In genomic region chr1:31588751-31589515, GRCh38 we compare ENCODE assay signal across 8 cellular contexts. TPM values are rescaled to one million over a fixed set of nuclear protein-coding genes. Genes with fewer than 3 reads are reported as not detected.
DNase-seq lines count a peak whose midpoint lies in the region; ATAC-seq and TF ChIP-seq lines count a peak whose summit lies in the region.
"Had no signal": no experiment of that assay in that cellular context is flagged by ENCODE, and none has a peak within 500 bp of the region (broad histone marks: within the 10 kb centered on the region; RNA-seq: fewer than 3 reads in every experiment).

No MANE protein-coding gene starts in this region.

- H3K27me3 Mint-ChIP-seq in mesothelial cell of epicardium (ENCODE audit: low read depth) = no peaks in the 10 kb centered on the region
- peaks cover 28 to 56% of the 10 kb centered on the region in 2 donors for H3K27me3 Mint-ChIP-seq in effector memory CD8-positive, alpha-beta T cell

- WGBS in esophagus squamous epithelium, 2 donors = 32 to 33% methylated on average over 9 to 15 of the region's 62 CpGs

- H3K9me3 Mint-ChIP-seq in mesothelial cell of epicardium = no peaks in the 10 kb centered on the region
- H3K9me3 Mint-ChIP-seq in effector memory CD8-positive, alpha-beta T cell = no peaks in the 10 kb centered on the region
- H3K9me3 Mint-ChIP-seq in activated naive CD4-positive, alpha-beta T cell treated with anti-CD3 and anti-CD28 coated beads, Interleukin-2, amount 50 U/mL, for 72 hours = no peaks in the 10 kb centered on the region

- intact Hi-C loops in Panc1 (cut with micrococcal nuclease; ENCODE audit: unreplicated experiment) (no loop called here), esophagus squamous epithelium (cut with DNase I) (no loop called here), upper lobe of right lung (cut with DNase I) (no loop called here)

- peaks cover 13% of the 10 kb centered on the region for H3K36me3 Mint-ChIP-seq in mesothelial cell of epicardium
- H3K36me3 Mint-ChIP-seq in effector memory CD8-positive, alpha-beta T cell (ENCODE audit: insufficient read depth) = no peaks in the 10 kb centered on the region
- no peaks in the 10 kb centered on the region for H3K36me3 Mint-ChIP-seq in activated naive CD4-positive, alpha-beta T cell treated with anti-CD3 and anti-CD28 coated beads, Interleukin-2, amount 50 U/mL, for 72 hours

- DNase-seq in Panc1 (ENCODE audit: low read depth, low spot score) (no peak), esophagus squamous epithelium (lab: John Stamatoyannopoulos, UW) (no peak), mesothelial cell of epicardium (ENCODE audit: low spot score in 2 of 2, unreplicated experiment in 2 of 2) (peak in 1 of 2 experiments; percentile 47), upper lobe of right lung (peak; percentile 83), ureter (ENCODE audit: low spot score) (no peak)
- DNase-seq in effector memory CD8-positive, alpha-beta T cell = no peak
- no peak for DNase-seq in activated naive CD4-positive, alpha-beta T cell treated with anti-CD3 and anti-CD28 coated beads, Interleukin-2, amount 50 U/mL, for 72 hours (ENCODE audit: low spot score in 2 of 2)

- H3K27ac ChIP-seq in Panc1 (ENCODE audit: low read length) (peak overlapping the region; percentile 71), esophagus squamous epithelium (peak overlapping the region; percentile 62 to 91 (median 86)), upper lobe of right lung (peak overlapping the region; percentile 89)

- H3K4me1 Mint-ChIP-seq in mesothelial cell of epicardium = peaks cover 39% of the 10 kb centered on the region
- peaks cover 5% of the 10 kb centered on the region in 2 donors for H3K4me1 Mint-ChIP-seq in effector memory CD8-positive, alpha-beta T cell (ENCODE audit: low read depth in 2 of 2)

- in situ Hi-C loops in Panc1 (cut with HindIII; ENCODE audit: low pct_unique_long_range_greater_than_20kb, low sequenced_read_pairs) = no loop called here

- peaks cover 29% of the 10 kb centered on the region for H3K4me1 ChIP-seq in Panc1 (ENCODE audit: control insufficient read depth, insufficient read depth, low read length)
- peaks cover 27 to 53% (median 32%) of the 10 kb centered on the region in 3 donors for H3K4me1 ChIP-seq in esophagus squamous epithelium
- H3K4me1 ChIP-seq in upper lobe of right lung = peaks cover 40% of the 10 kb centered on the region

- CTCF ChIA-PET in Panc1 (lab: Charles Lee) = interaction anchor here (0.7 to 1.0 kb wide), 3 partner anchors 20 to 116 kb away, joined by 3 to 4 read pairs (median 4); no protein-coding TSS in a partner anchor

- TF ChIP-seq CTCF in Panc1 (IDR thresholded peaks at IDR 0.05) = no peak
- no peak for TF ChIP-seq CTCF in esophagus squamous epithelium (IDR thresholded peaks at IDR 0.05)
- TF ChIP-seq CTCF in mesothelial cell of epicardium (IDR thresholded peaks at IDR 0.05; ENCODE audit: unreplicated experiment) = no peak
- no peak for TF ChIP-seq CTCF in upper lobe of right lung (IDR thresholded peaks at IDR 0.05)

- H3K27me3 ChIP-seq in Panc1 (ENCODE audit: control insufficient read depth, insufficient read depth, low read length) = no peaks in the 10 kb centered on the region
- H3K27me3 ChIP-seq in esophagus squamous epithelium = peaks cover 0 to 9% (median 0%) of the 10 kb centered on the region in 4 donors
- H3K27me3 ChIP-seq in upper lobe of right lung = no peaks in the 10 kb centered on the region

- no peak for TF ChIP-seq POLR2A in esophagus squamous epithelium (IDR thresholded peaks at IDR 0.05)

- ATAC-seq in Panc1 = peak; percentile 53
- peak; percentile 68 for ATAC-seq in upper lobe of right lung
- ATAC-seq in effector memory CD8-positive, alpha-beta T cell (replicated peaks) = no peak
- ATAC-seq in activated naive CD4-positive, alpha-beta T cell treated with anti-CD3 and anti-CD28 coated beads, Interleukin-2, amount 50 U/mL, for 72 hours = no peak

- POLR2A ChIA-PET in Panc1 (lab: Charles Lee) = interaction anchor here (0.6 kb wide), 1 partner anchor 172 kb away, joined by 4 read pairs; no protein-coding TSS in a partner anchor

- H3K36me3 ChIP-seq in Panc1 (ENCODE audit: control insufficient read depth, insufficient read depth, low read length) (no peaks in the 10 kb centered on the region), esophagus squamous epithelium (peaks cover 0 to 31% (median 0%) of the 10 kb centered on the region in 3 donors), upper lobe of right lung (peaks cover 6% of the 10 kb centered on the region)

- no peaks in the 10 kb centered on the region for H3K9me3 ChIP-seq in Panc1 (ENCODE audit: control insufficient read depth, insufficient read depth, low read depth, low read length)
- no peaks in the 10 kb centered on the region for H3K9me3 ChIP-seq in esophagus squamous epithelium
- no peaks in the 10 kb centered on the region for H3K9me3 ChIP-seq in upper lobe of right lung

- BruUV-seq in Panc1 (replicated peaks; lab: Mats Ljungman, UMichigan) = no TSS peak

- H3K4me3 ChIP-seq in Panc1 (ENCODE audit: low read depth in 2 of 2, low read length in 2 of 2) = peak overlapping the region; percentile 24
- H3K4me3 ChIP-seq in esophagus squamous epithelium = peak overlapping the region; percentile 38 to 65 (median 51)
- H3K4me3 ChIP-seq in upper lobe of right lung = peak overlapping the region; percentile 42

- H3K4me3 Mint-ChIP-seq in mesothelial cell of epicardium = peak overlapping the region; percentile 42
- no peak overlapping the region for H3K4me3 Mint-ChIP-seq in effector memory CD8-positive, alpha-beta T cell

- H3K27ac Mint-ChIP-seq in mesothelial cell of epicardium = peak overlapping the region; percentile 87
- H3K27ac Mint-ChIP-seq in effector memory CD8-positive, alpha-beta T cell = no peak overlapping the region
- no peak overlapping the region for H3K27ac Mint-ChIP-seq in activated naive CD4-positive, alpha-beta T cell treated with anti-CD3 and anti-CD28 coated beads, Interleukin-2, amount 50 U/mL, for 72 hours

RNA-seq across cellular contexts. Expression of gene TINAGL1, which starts 12.6 kb away (rescaled TPM):
- total RNA-seq in Panc1 (2021; ENCODE audit: unreplicated experiment) (6.1 TPM), esophagus squamous epithelium (10 to 100 TPM; 24.5 to 56.4 (median 44.6) TPM), mesothelial cell of epicardium (201 to 212 TPM (median 211 TPM) in 3 replicates), upper lobe of right lung (154 TPM), ureter (218 TPM)
- 4.0 TPM for polyA plus RNA-seq in Panc1 (2012; ENCODE audit: insufficient read length)
- total RNA-seq in activated naive CD4-positive, alpha-beta T cell treated with anti-CD3 and anti-CD28 coated beads, Interleukin-2, amount 50 U/mL, for 72 hours = not detected

RNA-seq across cellular contexts. Expression of gene HCRTR1, which starts 28.6 kb away (rescaled TPM):
- total RNA-seq in Panc1 (2021; ENCODE audit: unreplicated experiment) (0.18 TPM), esophagus squamous epithelium (under 1 TPM in 1 of 4 donors, not detected in 3; 0.22 TPM), mesothelial cell of epicardium (0.71 to 1.1 TPM (median 0.98 TPM) in 3 replicates), upper lobe of right lung (not detected), ureter (not detected)
- not detected for polyA plus RNA-seq in Panc1 (2012; ENCODE audit: insufficient read length)
- not detected for total RNA-seq in activated naive CD4-positive, alpha-beta T cell treated with anti-CD3 and anti-CD28 coated beads, Interleukin-2, amount 50 U/mL, for 72 hours
- total RNA-seq: kidney epithelial cell had no signal

RNA-seq across cellular contexts. Expression of gene PEF1, which starts 55.7 kb away (rescaled TPM):
- 58.4 TPM for total RNA-seq in Panc1 (2021; ENCODE audit: unreplicated experiment)
- 60.1 TPM for polyA plus RNA-seq in Panc1 (2012; ENCODE audit: insufficient read length)
- total RNA-seq in esophagus squamous epithelium = 10 to 100 TPM; 59.1 to 69.8 (median 63.6) TPM
- total RNA-seq in mesothelial cell of epicardium = 42.6 to 43.8 TPM (median 43.8 TPM) in 3 replicates
- total RNA-seq in upper lobe of right lung = 69.9 TPM
- 76.9 TPM for total RNA-seq in ureter
- total RNA-seq in activated naive CD4-positive, alpha-beta T cell treated with anti-CD3 and anti-CD28 coated beads, Interleukin-2, amount 50 U/mL, for 72 hours = 10 to 100 TPM; 55.4 to 55.8 TPM

Comparison
In these comparisons a context has a peak if more than half of its experiments do, and no peak if none do; other contexts are left out.
1. ATAC-seq: peak in Panc1 (single experiment) and upper lobe of right lung (single experiment); none in effector memory CD8-positive, alpha-beta T cell (single experiment) and activated naive CD4-positive, alpha-beta T cell treated with anti-CD3 and anti-CD28 coated beads, Interleukin-2, amount 50 U/mL, for 72 hours (0 of 2).
2. Peak in every context shown above with its lines, with median percentiles within 50 percentile points of each other: H3K27ac ChIP-seq and H3K4me3 ChIP-seq.